Comparison of ENCODE assay signal across 20 cellular contexts in the genomic region with DNA sequence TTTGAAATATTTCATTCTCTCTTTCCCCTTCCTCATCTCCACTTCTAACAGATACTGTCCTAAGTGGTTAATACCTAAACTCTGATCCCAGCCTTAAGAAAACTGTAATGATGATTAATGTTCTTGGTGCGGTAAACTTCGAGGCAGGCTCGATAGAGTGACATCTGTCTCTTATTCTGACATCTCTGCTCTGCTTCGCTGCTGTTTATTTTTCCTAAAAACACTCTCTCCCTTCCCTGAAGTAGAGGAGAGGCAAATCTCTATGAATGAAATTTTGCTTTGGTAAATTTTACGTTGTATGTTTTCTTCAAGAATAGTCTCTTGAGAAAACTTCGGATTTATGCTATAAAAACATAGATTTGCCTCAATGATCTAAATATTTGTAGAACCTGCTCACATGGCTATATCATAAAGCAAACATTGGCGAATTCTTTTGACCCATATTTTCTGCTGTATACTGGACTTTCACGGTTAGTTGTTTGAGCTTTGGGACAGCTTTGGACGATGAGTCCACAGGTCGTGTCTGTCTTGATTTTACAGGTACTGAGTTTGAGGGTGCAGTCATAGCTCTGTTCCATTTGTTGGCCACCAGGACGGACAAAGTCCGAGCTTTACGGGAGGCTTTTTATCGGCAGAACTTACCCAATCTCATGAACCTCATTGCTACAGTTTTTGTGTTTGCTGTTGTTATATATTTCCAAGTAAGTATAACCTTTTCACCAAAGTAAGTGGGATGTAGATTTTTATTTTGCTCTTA.
"Had no signal": no experiment of that assay in that cellular context is flagged by ENCODE, and none has a peak within 500 bp of the region (broad histone marks: within the 10 kb centered on the region; RNA-seq: fewer than 3 reads in every experiment).

No MANE protein-coding gene starts in this region.

- H3K27ac ChIP-seq: gastrocnemius medialis, neutrophil, psoas muscle, spleen, stomach had no signal

- H3K4me3 Mint-ChIP-seq: immature natural killer cell; naive thymus-derived CD8-positive, alpha-beta T cell had no signal

- H3K4me3 ChIP-seq: gastrocnemius medialis, psoas muscle, spleen, stomach had no signal

- H3K9me3 ChIP-seq: gastrocnemius medialis, neutrophil, psoas muscle, spleen, stomach had no signal

- H3K9me3 Mint-ChIP-seq: naive thymus-derived CD8-positive, alpha-beta T cell had no signal

- H3K27me3 Mint-ChIP-seq: naive thymus-derived CD8-positive, alpha-beta T cell had no signal

- H3K27me3 ChIP-seq: gastrocnemius medialis, spleen, stomach had no signal

- H3K4me1 ChIP-seq: gastrocnemius medialis, psoas muscle, stomach had no signal

- H3K4me1 Mint-ChIP-seq: immature natural killer cell had no signal

- H3K27ac Mint-ChIP-seq: immature natural killer cell had no signal

- DNase-seq: cerebellar nuclear complex; dermis blood vessel endothelial cell; erythroblast; gastrocnemius medialis; glutamatergic neuron; immature natural killer cell; left ventricle myocardium superior; naive thymus-derived CD8-positive, alpha-beta T cell; psoas muscle; retina; spleen; stimulated activated CD4-positive, alpha-beta T cell treated with anti-CD3 and anti-CD28 coated beads, Interleukin-15, amount 100 ng/mL, for 24 hours; stimulated activated CD4-positive, alpha-beta T cell treated with anti-CD3 and anti-CD28 coated beads, Interleukin-2, amount 100 ng/mL, for 24 hours; stimulated activated CD4-positive, alpha-beta T cell treated with anti-CD3 and anti-CD28 coated beads, Interleukin-4, amount 100 ng/mL, for 4 hours; stimulated activated naive CD4-positive, alpha-beta T cell; stomach; substantia nigra; trophoblast cell had no signal

- ATAC-seq: gastrocnemius medialis; left ventricle myocardium superior; naive thymus-derived CD8-positive, alpha-beta T cell; psoas muscle; sciatic nerve had no signal
